Comparison of ENCODE assay signal across 2 cellular contexts in genomic region chr13:99930925-99931324, GRCh38.
TF ChIP-seq lines count a peak whose summit lies in the region.

No MANE protein-coding gene starts in this region.

TF ChIP-seq in HEK293, 187 proteins besides CTCF, POLR2A, EP300 and RAD21:
- TF ChIP-seq ZSCAN4 (tag by site-specific recombination; IDR thresholded peaks at IDR 0.05): peak; percentile 77
- no peak for TF ChIP-seq ZNF626 (tag by site-specific recombination; IDR thresholded peaks at IDR 0.05)
- TF ChIP-seq SP7 (tag by site-specific recombination; IDR thresholded peaks at IDR 0.05): no peak
- TF ChIP-seq ZNF10 (tag by site-specific recombination; IDR thresholded peaks at IDR 0.05): no peak

TF ChIP-seq in K562, 482 proteins besides CTCF, POLR2A, EP300 and RAD21:
- TF ChIP-seq MTF1 (CRISPR knock-in tag; IDR thresholded peaks at IDR 0.05; ENCODE audit: borderline replicate concordance) (no peak), NFIC (IDR thresholded peaks at IDR 0.05) (0 out of 2 replicates have a peak, but pooled peaks have one; percentile 41), TSC22D4 (tag; IDR thresholded peaks at IDR 0.05) (0 out of 2 replicates have a peak, but pooled peaks have one; percentile 22), PHF20 (IDR thresholded peaks at IDR 0.05; ENCODE audit: partially characterized antibody) (peak; percentile 15)
TF ChIP-seq in K562: peak in this region for 3.
